15 cellular contexts compared by ENCODE assay signal in the genomic region with DNA sequence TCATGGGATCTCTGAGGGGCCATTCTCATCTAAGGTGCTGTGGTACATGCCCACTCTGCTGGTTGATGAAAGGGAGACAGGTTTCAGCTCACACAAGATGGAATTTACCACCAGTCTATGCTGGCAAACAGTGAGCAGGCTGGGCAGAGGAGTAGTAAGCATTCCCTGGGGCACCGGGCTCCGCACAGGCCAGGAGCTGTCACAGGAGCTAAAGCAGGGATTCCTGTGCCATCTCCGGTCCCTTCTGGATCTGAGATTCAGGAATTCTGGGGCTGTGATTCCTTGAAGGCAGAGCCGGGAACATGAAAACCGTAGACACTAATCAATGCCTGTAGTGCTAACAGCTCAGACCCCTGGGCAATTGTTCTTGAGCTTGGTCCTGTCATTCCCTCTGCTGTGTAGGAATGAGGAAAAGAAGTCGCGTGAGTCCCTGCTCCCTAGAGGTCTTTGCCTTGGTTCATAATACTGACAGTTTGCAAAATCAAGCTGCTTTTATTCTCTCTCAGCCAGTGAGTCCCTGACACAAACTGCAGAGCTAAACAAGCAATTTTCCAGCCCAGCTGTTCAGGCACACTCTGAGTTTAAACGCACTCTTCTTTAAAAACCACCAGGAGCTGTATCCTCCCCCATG. TPM values are rescaled to one million over a fixed set of nuclear protein-coding genes. Genes with fewer than 3 reads are reported as not detected.
A peak's percentile ranks its signal among the peaks of the same experiment; 100 is the strongest.
DNase-seq lines count a peak whose midpoint lies in the region; ATAC-seq and TF ChIP-seq lines count a peak whose summit lies in the region.
"Had no signal": no experiment of that assay in that cellular context is flagged by ENCODE, and none has a peak within 500 bp of the region (broad histone marks: within the 10 kb centered on the region; RNA-seq: fewer than 3 reads in every experiment).

No MANE protein-coding gene starts in this region.

- no peaks in the 10 kb centered on the region for H3K27me3 ChIP-seq in CD8-positive, alpha-beta T cell (ENCODE audit: insufficient read depth, low read length)
- H3K27me3 ChIP-seq in neuronal stem cell (ENCODE audit: control insufficient read depth in 3 of 3, insufficient read depth in 3 of 3, low read depth in 1 of 3, low read length in 3 of 3): peaks cover 0 to 2% (median 0%) of the 10 kb centered on the region in 3 experiments
- H3K27me3 ChIP-seq: Peyer's patch, SJSA1 had no signal

- no peak overlapping the region for H3K27ac ChIP-seq in CD8-positive, alpha-beta T cell (ENCODE audit: low read depth, low read length)
- H3K27ac ChIP-seq in neuronal stem cell (replicated peaks; ENCODE audit: low read length): no peak overlapping the region
- H3K27ac ChIP-seq: Peyer's patch, SJSA1 had no signal

- H3K4ac ChIP-seq in neuronal stem cell (ENCODE audit: low read length): no peak overlapping the region

- no peaks in the 10 kb centered on the region for H3K9me3 Mint-ChIP-seq in CD8-positive, alpha-beta T cell

- no peak overlapping the region for H2BK15ac ChIP-seq in neuronal stem cell (ENCODE audit: low read length)

- H2AFZ ChIP-seq in neuronal stem cell (ENCODE audit: low read length): peak overlapping the region; percentile 49

- TF ChIP-seq CTCF in CD8-positive, alpha-beta T cell (IDR thresholded peaks at IDR 0.05): no peak

- POLR2A ChIA-PET in CD8-positive, alpha-beta T cell (lab: Charles Lee): interaction anchor here (1.0 kb wide), 1 partner anchor 55 kb away, joined by 3 read pairs; no protein-coding TSS in a partner anchor

- H2BK5ac ChIP-seq in neuronal stem cell (ENCODE audit: low read length): no peak overlapping the region

- H4K8ac ChIP-seq in neuronal stem cell (ENCODE audit: low read depth, low read length): no peak overlapping the region

- H3K23ac ChIP-seq in neuronal stem cell (ENCODE audit: low read depth, low read length, poor library complexity): no peak overlapping the region

- peak overlapping the region; percentile 41 for H3K27ac Mint-ChIP-seq in CD8-positive, alpha-beta T cell
- H3K27ac Mint-ChIP-seq: B cell had no signal

- CTCF ChIA-PET in CD8-positive, alpha-beta T cell (lab: Charles Lee): interaction anchor here (0.9 to 1.7 kb wide), 6 partner anchors 10 to 238 kb away, joined by 3 to 9 read pairs (median 6); no protein-coding TSS in a partner anchor

- H3K36me3 ChIP-seq in CD8-positive, alpha-beta T cell (ENCODE audit: insufficient read depth, low read length): peaks cover 6% of the 10 kb centered on the region
- H3K36me3 ChIP-seq in neuronal stem cell (replicated peaks in 1 of 2; ENCODE audit: control insufficient read depth in 2 of 2, insufficient read depth in 2 of 2, low read length in 2 of 2): no peaks in the 10 kb centered on the region
- H3K36me3 ChIP-seq: SJSA1 had no signal

- H3K27me3 Mint-ChIP-seq in CD8-positive, alpha-beta T cell (ENCODE audit: low read depth): no peaks in the 10 kb centered on the region
- H3K27me3 Mint-ChIP-seq: B cell had no signal

- H3K14ac ChIP-seq in neuronal stem cell (ENCODE audit: low read length): no peak overlapping the region

- peaks cover 24% of the 10 kb centered on the region for H3K4me1 ChIP-seq in CD8-positive, alpha-beta T cell (ENCODE audit: insufficient read depth, low read length)
- H3K4me1 ChIP-seq in neuronal stem cell (ENCODE audit: control insufficient read depth in 2 of 2, insufficient read depth in 1 of 2, low read depth in 1 of 2, low read length in 2 of 2): peaks cover 4 to 13% of the 10 kb centered on the region in 2 donors

- WGBS in neuronal stem cell (ENCODE audit: extremely low coverage in 2 of 2, insufficient read length in 2 of 2, insufficient replicate concordance in 1 of 2), 2 donors: no CpG with 5 or more reads among the region's 8 CpGs

- no peak overlapping the region for H3K4me3 Mint-ChIP-seq in CD8-positive, alpha-beta T cell
- H3K4me3 Mint-ChIP-seq: B cell had no signal

- H3K18ac ChIP-seq in neuronal stem cell (ENCODE audit: low read length): no peak overlapping the region

- no peak for ATAC-seq in CD8-positive, alpha-beta T cell
- ATAC-seq in GM18519 (IDR thresholded peaks at IDR 0.05; ENCODE audit: low FRiP score, unreplicated experiment): no peak
- no peak for ATAC-seq in GM21515 (IDR thresholded peaks at IDR 0.05; ENCODE audit: unreplicated experiment)

- no peak overlapping the region for H3K4me3 ChIP-seq in CD8-positive, alpha-beta T cell (ENCODE audit: low read depth, low read length)
- H3K4me3 ChIP-seq in neuronal stem cell (ENCODE audit: low read length in 2 of 2): no peak overlapping the region
- H3K4me3 ChIP-seq: Peyer's patch, SJSA1 had no signal

- H3K9me3 ChIP-seq in CD8-positive, alpha-beta T cell (ENCODE audit: low read length): no peaks in the 10 kb centered on the region
- no peaks in the 10 kb centered on the region for H3K9me3 ChIP-seq in neuronal stem cell (replicated peaks in 1 of 2; ENCODE audit: control insufficient read depth in 2 of 2, insufficient read depth in 1 of 2, low read depth in 1 of 2, low read length in 2 of 2)
- H3K9me3 ChIP-seq: Peyer's patch, SJSA1 had no signal

- no peaks in the 10 kb centered on the region for H3K79me1 ChIP-seq in neuronal stem cell (ENCODE audit: low read depth, low read length)

- H2BK12ac ChIP-seq in neuronal stem cell (ENCODE audit: low read length): no peak overlapping the region

- no peak overlapping the region for H2AK5ac ChIP-seq in neuronal stem cell (ENCODE audit: low read depth, low read length)

- no peak overlapping the region for H4K91ac ChIP-seq in neuronal stem cell (ENCODE audit: low read depth, low read length, poor library complexity)

- H3K4me1 Mint-ChIP-seq in CD8-positive, alpha-beta T cell (ENCODE audit: low read depth): peaks cover 34% of the 10 kb centered on the region

- H3K36me3 Mint-ChIP-seq in CD8-positive, alpha-beta T cell: peaks cover 68% of the 10 kb centered on the region

- no peak overlapping the region for H2BK120ac ChIP-seq in neuronal stem cell (ENCODE audit: low read depth, low read length)

- no peak overlapping the region for H3K9ac ChIP-seq in neuronal stem cell (ENCODE audit: low read depth, low read length, poor library complexity)

- intact Hi-C loops in CD8-positive, alpha-beta T cell (cut with DNase I, micrococcal nuclease): no loop called here

- no peak overlapping the region for H3K4me2 ChIP-seq in neuronal stem cell (ENCODE audit: insufficient read depth, low read length, poor library complexity, severe bottlenecking)

- DNase-seq in NCI-H2171 treated with DMSO at 0.1 percent for 48 hours (lab: John Stamatoyannopoulos, UW) (peak; percentile 30), NCI-H2171 (lab: John Stamatoyannopoulos, UW) (no peak), NCI-H69 (lab: John Stamatoyannopoulos, UW) (peak; percentile 38), neuronal stem cell (ENCODE audit: low spot score) (no peak), DMS153 treated with DMSO at 0.1 percent for 48 hours (lab: John Stamatoyannopoulos, UW; ENCODE audit: unreplicated experiment) (no peak)
- no peak for DNase-seq in CD8-positive, alpha-beta T cell
- DNase-seq: NCI-H1105; NCI-H187; NCI-H748 treated with DMSO at 0.1 percent for 48 hours; NK-92 treated with Interleukin-12 subunit alpha and Interleukin-12 subunit beta, amount 100 ng/mL, for 24 hours; Peyer's patch had no signal

RNA-seq across cellular contexts. Expression of a gene that starts 52.5 kb away (rescaled TPM):
- 100 to 1,000 TPM; 209 to 218 TPM for total RNA-seq in CD8-positive, alpha-beta T cell
- 18.0 TPM for polyA plus RNA-seq in neuronal stem cell (2013, experiment 1 of 2)
- 21.9 TPM for polyA plus RNA-seq in neuronal stem cell (2013, experiment 2 of 2)

Comparison
In these comparisons a context has a peak if more than half of its experiments do, and no peak if none do; other contexts are left out.
1. DNase-seq: peak in NCI-H2171 treated with DMSO at 0.1 percent for 48 hours (single experiment) and NCI-H69 (single experiment); none in NCI-H2171 (single experiment), CD8-positive, alpha-beta T cell (0 of 7), neuronal stem cell (single experiment) and DMS153 treated with DMSO at 0.1 percent for 48 hours (single experiment).